ENCODE assay signal across 23 cellular contexts in genomic region chr7:81268551-81268950, GRCh38.
"Had no signal": no experiment of that assay in that cellular context is flagged by ENCODE, and none has a peak within 500 bp of the region (broad histone marks: within the 10 kb centered on the region; RNA-seq: fewer than 3 reads in every experiment).

No MANE protein-coding gene starts in this region.

- H3K36me3 Mint-ChIP-seq: immature natural killer cell; memory B cell; naive thymus-derived CD4-positive, alpha-beta T cell; neural progenitor cell; stimulated activated effector memory CD8-positive, alpha-beta T cell treated with anti-CD3 and anti-CD28 coated beads, Interleukin-12 subunit alpha, Interleukin-12 subunit beta, amount 100 ng/mL, for 72 hours; type B pancreatic cell had no signal

- H3K9ac ChIP-seq: neural progenitor cell had no signal

- H3K9me3 Mint-ChIP-seq: activated CD4-positive, alpha-beta T cell treated with anti-CD3 and anti-CD28 coated beads, Interleukin-2, amount 10 ng/mL, durations not matched to agents 7 days and 5 days; memory B cell; type B pancreatic cell had no signal

- H3K4me1 ChIP-seq: esophagus squamous epithelium, neural progenitor cell, prostate gland, stomach, testis had no signal

- H3K4me2 ChIP-seq: neural progenitor cell had no signal

- H3K4me1 Mint-ChIP-seq: activated CD4-positive, alpha-beta T cell treated with anti-CD3 and anti-CD28 coated beads, Interleukin-2, amount 10 ng/mL, durations not matched to agents 7 days and 5 days; immature natural killer cell; memory B cell; naive thymus-derived CD4-positive, alpha-beta T cell; neural progenitor cell; stimulated activated effector memory CD8-positive, alpha-beta T cell treated with anti-CD3 and anti-CD28 coated beads, Interleukin-12 subunit alpha, Interleukin-12 subunit beta, amount 100 ng/mL, for 72 hours had no signal

- H3K27me3 ChIP-seq: cardiac muscle cell, esophagus squamous epithelium, neural progenitor cell, stomach, testis had no signal

- H3K27me3 Mint-ChIP-seq: activated CD4-positive, alpha-beta T cell treated with anti-CD3 and anti-CD28 coated beads, Interleukin-2, amount 10 ng/mL, durations not matched to agents 7 days and 5 days; activated T-cell treated with anti-CD3 and anti-CD28 coated beads, Interleukin-2, amount 50 U/mL, for 24 hours; effector memory CD8-positive, alpha-beta T cell; memory B cell; naive thymus-derived CD4-positive, alpha-beta T cell; type B pancreatic cell had no signal

- H3K27ac Mint-ChIP-seq: activated CD4-positive, alpha-beta T cell treated with anti-CD3 and anti-CD28 coated beads, Interleukin-2, amount 10 ng/mL, durations not matched to agents 7 days and 5 days; activated CD8-positive, alpha-beta T cell treated with anti-CD3 and anti-CD28 coated beads, Interleukin-2, amount 10 ng/mL, durations not matched to agents 7 days and 5 days; activated naive CD4-positive, alpha-beta T cell treated with anti-CD3 and anti-CD28 coated beads for 36 hours; activated T-cell treated with anti-CD3 and anti-CD28 coated beads, Interleukin-2, amount 50 U/mL, for 24 hours; effector memory CD8-positive, alpha-beta T cell; immature natural killer cell; memory B cell; naive thymus-derived CD4-positive, alpha-beta T cell; neural progenitor cell; stimulated activated effector memory CD8-positive, alpha-beta T cell treated with anti-CD3 and anti-CD28 coated beads, Interleukin-12 subunit alpha, Interleukin-12 subunit beta, amount 100 ng/mL, for 72 hours; type B pancreatic cell had no signal

- ATAC-seq: activated CD4-positive, CD25-positive, alpha-beta regulatory T cell treated with anti-CD3 and anti-CD28 coated beads, Interleukin-2, amount 50 U/mL, for 24 hours; activated CD8-positive, alpha-beta T cell treated with anti-CD3 and anti-CD28 coated beads, Interleukin-2, amount 10 ng/mL, durations not matched to agents 7 days and 5 days; effector memory CD8-positive, alpha-beta T cell; left ventricle myocardium superior; mucosa of descending colon; naive thymus-derived CD4-positive, alpha-beta T cell; right cardiac atrium; stimulated activated effector memory CD8-positive, alpha-beta T cell treated with anti-CD3 and anti-CD28 coated beads, Interleukin-12 subunit alpha, Interleukin-12 subunit beta, amount 100 ng/mL, for 72 hours had no signal

- H3K4me3 ChIP-seq: cardiac muscle cell, esophagus squamous epithelium, mucosa of descending colon, neural progenitor cell, prostate gland, stomach, testis had no signal

- H3K36me3 ChIP-seq: cardiac muscle cell, esophagus squamous epithelium, neural progenitor cell, prostate gland, stomach had no signal

- H3K9me3 ChIP-seq: mucosa of descending colon, prostate gland, stomach, testis had no signal

- DNase-seq: activated CD4-positive, alpha-beta T cell treated with anti-CD3 and anti-CD28 coated beads, Interleukin-2, amount 10 ng/mL, durations not matched to agents 7 days and 5 days; activated CD8-positive, alpha-beta T cell treated with anti-CD3 and anti-CD28 coated beads, Interleukin-2, amount 10 ng/mL, durations not matched to agents 7 days and 5 days; activated naive CD4-positive, alpha-beta T cell treated with anti-CD3 and anti-CD28 coated beads for 36 hours; activated T-cell treated with anti-CD3 and anti-CD28 coated beads, Interleukin-2, amount 50 U/mL, for 24 hours; dermis blood vessel endothelial cell; effector memory CD8-positive, alpha-beta T cell; esophagus squamous epithelium; immature natural killer cell; left ventricle myocardium superior; mucosa of descending colon; naive thymus-derived CD4-positive, alpha-beta T cell; right cardiac atrium; small intestine; stimulated activated CD4-positive, alpha-beta T cell treated with anti-CD3 and anti-CD28 coated beads, Interleukin-4, amount 100 ng/mL, for 1 hour; stomach; testis had no signal

- H2AFZ ChIP-seq: neural progenitor cell had no signal

- H3K27ac ChIP-seq: cardiac muscle cell, esophagus squamous epithelium, neural progenitor cell, prostate gland, stomach, testis had no signal

- H3K4me3 Mint-ChIP-seq: activated CD4-positive, alpha-beta T cell treated with anti-CD3 and anti-CD28 coated beads, Interleukin-2, amount 10 ng/mL, durations not matched to agents 7 days and 5 days; activated CD8-positive, alpha-beta T cell treated with anti-CD3 and anti-CD28 coated beads, Interleukin-2, amount 10 ng/mL, durations not matched to agents 7 days and 5 days; activated naive CD4-positive, alpha-beta T cell treated with anti-CD3 and anti-CD28 coated beads for 36 hours; activated T-cell treated with anti-CD3 and anti-CD28 coated beads, Interleukin-2, amount 50 U/mL, for 24 hours; effector memory CD8-positive, alpha-beta T cell; immature natural killer cell; memory B cell; naive thymus-derived CD4-positive, alpha-beta T cell; neural progenitor cell; stimulated activated effector memory CD8-positive, alpha-beta T cell treated with anti-CD3 and anti-CD28 coated beads, Interleukin-12 subunit alpha, Interleukin-12 subunit beta, amount 100 ng/mL, for 72 hours; type B pancreatic cell had no signal
